ENCODE assay signal across 1 cellular context in genomic region chr17:29292992-29293889, GRCh38.
TF ChIP-seq lines count a peak whose summit lies in the region.

No MANE protein-coding gene starts in this region.

TF ChIP-seq in H1, 55 proteins besides CTCF, POLR2A, EP300 and RAD21 (continued from another document):
- TF ChIP-seq CHD7 (IDR thresholded peaks at IDR 0.05; ENCODE audit: insufficient replicate concordance, low read length) (no peak), RBBP5 (IDR thresholded peaks at IDR 0.05; ENCODE audit: borderline replicate concordance, low read depth, low read length) (peak; percentile 77; the same call in 1 of the 2 replicates), TBP (IDR thresholded peaks at IDR 0.05; ENCODE audit: low read depth, low read length) (peak; percentile 11; the same call in 1 of the 2 replicates), EGR1 (IDR thresholded peaks at IDR 0.05; ENCODE audit: borderline replicate concordance, low read depth, low read length) (no peak), EZH2 (IDR thresholded peaks at IDR 0.05; ENCODE audit: low read depth, low read length, severe bottlenecking) (no peak), BCL11A (IDR thresholded peaks at IDR 0.05; ENCODE audit: low read depth in 2 of 2, low read length in 2 of 2) (no peak), GTF2F1 (IDR thresholded peaks at IDR 0.05; ENCODE audit: borderline replicate concordance, low read depth, low read length) (no peak), ASH2L (IDR thresholded peaks at IDR 0.05; ENCODE audit: low read length) (peak; percentile 58), PHF8 (conservative IDR thresholded peaks at IDR 0.05; ENCODE audit: low read depth, low read length) (peak; percentile 27), TEAD4 (IDR thresholded peaks at IDR 0.05; ENCODE audit: low read depth, low read length) (peak; percentile 77), CHD2 (IDR thresholded peaks at IDR 0.05; ENCODE audit: low read length) (peak; percentile 78)
